22 cellular contexts compared by ENCODE assay signal in the genomic region with DNA sequence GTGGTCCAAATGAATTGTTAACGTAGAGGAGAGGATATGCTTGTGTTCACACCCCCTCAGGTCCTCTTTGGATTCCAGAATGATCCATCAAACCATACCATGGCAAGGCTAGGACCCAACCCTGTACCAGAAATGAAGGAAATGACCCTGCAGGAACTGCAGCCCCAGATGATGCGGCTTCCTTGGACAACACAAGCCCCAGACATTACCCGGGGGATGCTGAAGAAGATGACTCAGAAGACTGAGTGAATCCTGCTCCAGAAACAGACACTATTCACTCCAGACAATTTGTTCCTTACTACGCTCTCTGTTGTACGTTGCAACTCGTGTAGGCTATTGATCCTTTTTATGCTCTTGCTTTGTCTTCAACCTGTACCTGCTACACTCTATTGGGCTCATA.
"Had no signal": no experiment of that assay in that cellular context is flagged by ENCODE, and none has a peak within 500 bp of the region (broad histone marks: within the 10 kb centered on the region; RNA-seq: fewer than 3 reads in every experiment).

No MANE protein-coding gene starts in this region.

- FAIRE-seq: RCC 7860 had no signal

- H3K9me3 ChIP-seq: SK-N-SH had no signal

- H3K27ac ChIP-seq: HL-60 had no signal

- H3K36me3 Mint-ChIP-seq: T-cell had no signal

- H3K4me2 ChIP-seq: SK-N-SH had no signal

- H3K9ac ChIP-seq: SK-N-SH had no signal

- DNase-seq: MV-4-11, NCI-H1048, NCI-H1105 treated with DMSO at 0.1 percent for 48 hours, NCI-H1417 treated with DMSO at 0.1 percent for 48 hours, NCI-H146, NCI-H187, NCI-H2029, NCI-H2081 treated with DMSO at 0.1 percent for 48 hours, NCI-H2171, NCI-H226, NCI-H446, NCI-H510A, NCI-H524 treated with DMSO at 0.1 percent for 48 hours, NCI-H69, NCI-H774, Right ventricle myocardium superior, RPMI8226, SK-N-SH, SW 1271, T-cell had no signal

- ATAC-seq: T-cell had no signal

- H3K27me3 Mint-ChIP-seq: T-cell had no signal

- H3K27ac Mint-ChIP-seq: T-cell had no signal

- H3K4me1 Mint-ChIP-seq: T-cell had no signal

- H3K4me3 Mint-ChIP-seq: T-cell had no signal
